In the genomic region with DNA sequence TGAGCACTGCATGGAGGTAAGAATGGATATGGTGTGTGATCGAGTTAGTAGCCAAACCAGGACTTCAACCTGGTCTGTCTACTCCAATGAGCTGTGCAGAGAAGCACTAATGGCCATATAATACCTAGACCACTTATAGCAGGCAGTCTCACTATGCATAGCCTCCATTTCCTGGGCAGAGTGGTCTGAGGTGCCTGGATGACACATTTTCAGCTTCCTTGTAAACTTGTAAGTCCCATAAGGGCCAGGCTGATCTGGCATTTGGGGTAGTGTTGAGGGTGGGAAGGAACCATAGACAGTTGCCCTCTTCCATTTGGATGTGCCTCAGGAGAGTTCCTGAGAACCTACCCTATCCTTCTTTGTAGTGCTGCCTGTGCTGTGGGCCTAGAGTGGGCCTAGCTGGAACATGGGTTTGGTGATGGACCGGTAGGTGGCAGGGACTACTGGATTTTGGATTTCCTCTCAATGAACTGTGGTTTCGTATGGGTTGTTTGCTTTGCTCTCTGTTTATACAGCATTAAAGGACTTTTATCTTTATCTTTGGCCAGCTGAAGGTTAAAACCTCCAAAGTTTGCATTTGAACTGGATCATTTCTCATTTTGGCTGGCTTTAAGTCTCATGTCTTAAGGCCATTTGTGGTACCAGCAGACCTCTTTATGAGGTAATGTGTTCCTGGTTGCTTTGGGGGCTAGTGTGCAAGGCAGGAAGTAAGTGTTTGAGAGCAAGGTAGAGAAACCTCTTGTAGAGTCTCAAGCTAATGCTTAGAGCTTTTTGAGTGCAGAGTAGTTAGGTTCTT, we compare ENCODE assay signal across 10 cellular contexts.
DNase-seq lines count a peak whose midpoint lies in the region; ATAC-seq, FAIRE-seq and TF ChIP-seq lines count a peak whose summit lies in the region.
"Had no signal": no experiment of that assay in that cellular context is flagged by ENCODE, and none has a peak within 500 bp of the region (broad histone marks: within the 10 kb centered on the region; RNA-seq: fewer than 3 reads in every experiment).

No MANE protein-coding gene starts in this region.

- peaks cover 89 to 90% of the 10 kb centered on the region in 2 donors for H3K4me1 ChIP-seq in gastrocnemius medialis

- TF ChIP-seq POLR2A in GM12891 (IDR thresholded peaks at IDR 0.05; ENCODE audit: low read depth, low read length) (no peak), gastrocnemius medialis (IDR thresholded peaks at IDR 0.05) (no peak)

- H3K4me3 Mint-ChIP-seq in activated naive CD8-positive, alpha-beta T cell treated with anti-CD3 and anti-CD28 coated beads, Interleukin-2, amount 10 ng/mL, durations not matched to agents 7 days and 5 days = peak overlapping the region; percentile 63

- ATAC-seq in HG03095 (IDR thresholded peaks at IDR 0.05; ENCODE audit: unreplicated experiment) (peak; percentile 36), gastrocnemius medialis (no peak)
- ATAC-seq in activated naive CD8-positive, alpha-beta T cell treated with anti-CD3 and anti-CD28 coated beads, Interleukin-2, amount 10 ng/mL, durations not matched to agents 7 days and 5 days (ENCODE audit: low read depth) = peak; percentile 70
- ATAC-seq: HCT116 had no signal

- intact Hi-C loops in gastrocnemius medialis (cut with DNase I; ENCODE audit: low total_unique reads) = no loop called here

- H3K27me3 Mint-ChIP-seq in activated naive CD8-positive, alpha-beta T cell treated with anti-CD3 and anti-CD28 coated beads, Interleukin-2, amount 10 ng/mL, durations not matched to agents 7 days and 5 days = no peaks in the 10 kb centered on the region

- POLR2A ChIA-PET in activated naive CD8-positive, alpha-beta T cell treated with anti-CD3 and anti-CD28 coated beads, Interleukin-2, amount 10 ng/mL, durations not matched to agents 7 days and 5 days (lab: Charles Lee) = interaction anchor here (0.5 to 3.7 kb wide), 13 partner anchors 9 to 124 kb away, joined by 3 to 36 read pairs (median 4); a partner anchor contains a TSS

- H3K36me3 ChIP-seq in gastrocnemius medialis = no peaks in the 10 kb centered on the region

- in situ Hi-C loops in gastrocnemius medialis (cut with MboI; ENCODE audit: low sequenced_read_pairs in 4 of 4) = no loop called here

- peak overlapping the region; percentile 60 to 92 (median 84) for H3K27ac ChIP-seq in gastrocnemius medialis

- no peak for TF ChIP-seq CTCF in gastrocnemius medialis (IDR thresholded peaks at IDR 0.05 in 4 of 5, conservative IDR thresholded peaks at IDR 0.05 in 1 of 5)

- H3K9me3 Mint-ChIP-seq in activated naive CD8-positive, alpha-beta T cell treated with anti-CD3 and anti-CD28 coated beads, Interleukin-2, amount 10 ng/mL, durations not matched to agents 7 days and 5 days = peaks cover 2% of the 10 kb centered on the region

- H3K9me3 ChIP-seq in gastrocnemius medialis = no peaks in the 10 kb centered on the region

- H3K4me3 ChIP-seq in gastrocnemius medialis = no peak overlapping the region

- DNase-seq in GM12891 (ENCODE audit: insufficient read length, low spot score) (no peak), gastrocnemius medialis (no peak), NCI-H1048 (lab: John Stamatoyannopoulos, UW) (no peak), foreskin melanocyte (no peak), KG1 (lab: John Stamatoyannopoulos, UW) (no peak), NCI-H69 (lab: John Stamatoyannopoulos, UW) (no peak)
- peak; percentile 43 for DNase-seq in activated naive CD8-positive, alpha-beta T cell treated with anti-CD3 and anti-CD28 coated beads, Interleukin-2, amount 10 ng/mL, durations not matched to agents 7 days and 5 days
- DNase-seq: activated CD4-positive, alpha-beta T cell treated with anti-CD3 and anti-CD28 coated beads for 48 hours had no signal

- H3K27ac Mint-ChIP-seq in activated naive CD8-positive, alpha-beta T cell treated with anti-CD3 and anti-CD28 coated beads, Interleukin-2, amount 10 ng/mL, durations not matched to agents 7 days and 5 days = peak overlapping the region; percentile 90

- FAIRE-seq in GM12891 (lab: Jason Lieb, UNC) = peak; percentile 76

- peaks cover 40% of the 10 kb centered on the region for H3K36me3 Mint-ChIP-seq in activated naive CD8-positive, alpha-beta T cell treated with anti-CD3 and anti-CD28 coated beads, Interleukin-2, amount 10 ng/mL, durations not matched to agents 7 days and 5 days

- H3K27me3 ChIP-seq in gastrocnemius medialis = no peaks in the 10 kb centered on the region

- H3K4me1 Mint-ChIP-seq in activated naive CD8-positive, alpha-beta T cell treated with anti-CD3 and anti-CD28 coated beads, Interleukin-2, amount 10 ng/mL, durations not matched to agents 7 days and 5 days = peaks cover 74% of the 10 kb centered on the region

TF ChIP-seq in GM12891, 5 proteins besides CTCF, POLR2A, EP300 and RAD21:
- TF ChIP-seq POLR2AphosphoS5 (IDR thresholded peaks at IDR 0.05; ENCODE audit: low read depth, low read length) = no peak
- peak; percentile 20; the same call in 1 of the 2 replicates for TF ChIP-seq SPI1 (IDR thresholded peaks at IDR 0.05; ENCODE audit: low read depth, low read length)

Comparison
In these comparisons a context has a peak if more than half of its experiments do, and no peak if none do; other contexts are left out.
1. ATAC-seq: peak in HG03095 (single experiment) and activated naive CD8-positive, alpha-beta T cell treated with anti-CD3 and anti-CD28 coated beads, Interleukin-2, amount 10 ng/mL, durations not matched to agents 7 days and 5 days (single experiment); none in gastrocnemius medialis (0 of 2).